In the genomic region with DNA sequence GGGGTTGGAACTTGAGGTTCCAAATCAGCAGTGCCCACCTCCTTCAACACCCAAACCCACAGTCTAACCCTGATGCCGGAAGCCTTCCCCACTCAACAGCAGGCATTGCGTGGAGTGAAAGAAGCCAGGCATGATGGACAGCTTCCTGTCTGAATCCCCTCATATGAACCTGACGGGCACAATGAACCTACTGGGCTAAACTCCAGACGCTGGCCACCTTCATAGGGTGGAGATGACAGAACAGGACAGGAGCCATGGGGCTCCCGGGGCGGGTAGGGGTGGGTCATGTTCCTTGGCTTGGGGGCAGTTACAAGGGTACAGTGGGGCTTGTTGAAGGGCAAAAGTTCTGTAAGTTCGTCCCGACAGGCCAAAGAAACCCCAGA, we compare ENCODE assay signal across 8 cellular contexts. TPM values are rescaled to one million over a fixed set of nuclear protein-coding genes. Genes with fewer than 3 reads are reported as not detected.
DNase-seq lines count a peak whose midpoint lies in the region; ATAC-seq, FAIRE-seq and TF ChIP-seq lines count a peak whose summit lies in the region.

No MANE protein-coding gene starts in this region.

- no peak for DNase-seq in activated CD4-positive, alpha-beta T cell treated with anti-CD3 and anti-CD28 coated beads, Interleukin-2, amount 10 ng/mL, durations not matched to agents 7 days and 5 days
- DNase-seq in activated CD4-positive, alpha-beta T cell treated with anti-CD3 and anti-CD28 coated beads, Interleukin-2, amount 50 U/mL, for 4 hours, result no peak
- no peak for DNase-seq in activated CD8-positive, alpha-beta T cell treated with anti-CD3 and anti-CD28 coated beads for 36 hours
- DNase-seq in kidney (no peak), testis (no peak), OCI-M2 (lab: John Stamatoyannopoulos, UW; ENCODE audit: unreplicated experiment) (no peak), COLO668 (lab: John Stamatoyannopoulos, UW; ENCODE audit: unreplicated experiment) (no peak), ureter (ENCODE audit: low spot score) (no peak)

- H3K27ac Mint-ChIP-seq in activated CD4-positive, alpha-beta T cell treated with anti-CD3 and anti-CD28 coated beads, Interleukin-2, amount 10 ng/mL, durations not matched to agents 7 days and 5 days, result peak overlapping the region; percentile 94
- peak overlapping the region; percentile 73 for H3K27ac Mint-ChIP-seq in activated CD8-positive, alpha-beta T cell treated with anti-CD3 and anti-CD28 coated beads for 36 hours

- intact Hi-C loops in activated CD8-positive, alpha-beta T cell treated with anti-CD3 and anti-CD28 coated beads for 36 hours (cut with micrococcal nuclease), result no loop called here
- intact Hi-C loops in kidney (cut with DNase I), result no loop called here
- intact Hi-C loops in testis (cut with DNase I; ENCODE audit: low total_unique reads), result no loop called here

- WGBS in testis, 2 donors, result 57 to 63% methylated on average over 8 of the region's 8 CpGs

- no peak for TF ChIP-seq CTCF in activated CD8-positive, alpha-beta T cell treated with anti-CD3 and anti-CD28 coated beads for 36 hours (IDR thresholded peaks at IDR 0.05)
- TF ChIP-seq CTCF in kidney (IDR thresholded peaks at IDR 0.05; ENCODE audit: borderline replicate concordance, extremely low read depth, insufficient read depth) (no peak), testis (IDR thresholded peaks at IDR 0.05) (no peak)

- peaks cover 37% of the 10 kb centered on the region for H3K4me1 Mint-ChIP-seq in activated CD4-positive, alpha-beta T cell treated with anti-CD3 and anti-CD28 coated beads, Interleukin-2, amount 10 ng/mL, durations not matched to agents 7 days and 5 days
- peaks cover 35% of the 10 kb centered on the region for H3K4me1 Mint-ChIP-seq in activated CD8-positive, alpha-beta T cell treated with anti-CD3 and anti-CD28 coated beads for 36 hours (ENCODE audit: low read depth)

- H3K4me1 ChIP-seq in kidney (ENCODE audit: control insufficient read depth in 1 of 2, insufficient read depth in 1 of 2, low read depth in 1 of 2, low read length in 2 of 2) (peaks cover 5 to 7% of the 10 kb centered on the region in 2 donors), testis (peaks cover 14% of the 10 kb centered on the region)

- ATAC-seq in activated CD8-positive, alpha-beta T cell treated with anti-CD3 and anti-CD28 coated beads for 36 hours, result no peak

- CTCF ChIA-PET in activated CD4-positive, alpha-beta T cell treated with anti-CD3 and anti-CD28 coated beads, Interleukin-2, amount 10 ng/mL, durations not matched to agents 7 days and 5 days (lab: Charles Lee), result interaction anchor here (0.6 to 1.9 kb wide), 2 partner anchors 35 to 380 kb away, joined by 4 to 5 read pairs; a partner anchor contains a TSS
- CTCF ChIA-PET in activated CD8-positive, alpha-beta T cell treated with anti-CD3 and anti-CD28 coated beads for 36 hours (lab: Charles Lee), result interaction anchor here (1.4 to 1.8 kb wide), 2 partner anchors 20 to 120 kb away, joined by 3 to 5 read pairs; no protein-coding TSS in a partner anchor

- H3K36me3 ChIP-seq in kidney (ENCODE audit: control insufficient read depth in 1 of 2, insufficient read depth in 2 of 2, low read length in 2 of 2) (peaks cover 2 to 9% of the 10 kb centered on the region in 2 donors), testis (ENCODE audit: low read depth, missing control alignments) (no peaks in the 10 kb centered on the region)

- FAIRE-seq in kidney (lab: Jason Lieb, UNC), result no peak

- TF ChIP-seq POLR2A in testis (IDR thresholded peaks at IDR 0.05), result no peak

- no peaks in the 10 kb centered on the region for H3K9me3 ChIP-seq in kidney (ENCODE audit: control insufficient read depth in 1 of 2, low read length in 2 of 2)
- H3K9me3 ChIP-seq in testis, result no peaks in the 10 kb centered on the region

- H3K27ac ChIP-seq in kidney (ENCODE audit: low read depth in 2 of 2, low read length in 2 of 2) (no peak overlapping the region), testis (peak overlapping the region in 1 of 2 donors; percentile 84)

- no peaks in the 10 kb centered on the region for H3K27me3 ChIP-seq in testis

- peaks cover 6% of the 10 kb centered on the region for H3K27me3 Mint-ChIP-seq in activated CD4-positive, alpha-beta T cell treated with anti-CD3 and anti-CD28 coated beads, Interleukin-2, amount 10 ng/mL, durations not matched to agents 7 days and 5 days
- H3K27me3 Mint-ChIP-seq in activated CD8-positive, alpha-beta T cell treated with anti-CD3 and anti-CD28 coated beads for 36 hours, result no peaks in the 10 kb centered on the region

- no peak overlapping the region for H3K9ac ChIP-seq in kidney (ENCODE audit: low read length in 2 of 2)

- POLR2A ChIA-PET in activated CD4-positive, alpha-beta T cell treated with anti-CD3 and anti-CD28 coated beads, Interleukin-2, amount 10 ng/mL, durations not matched to agents 7 days and 5 days (lab: Charles Lee), result no interaction called here
- POLR2A ChIA-PET in activated CD8-positive, alpha-beta T cell treated with anti-CD3 and anti-CD28 coated beads for 36 hours (lab: Charles Lee), result interaction anchor here (0.6 kb wide), 1 partner anchor 707 kb away, joined by 3 read pairs; no protein-coding TSS in a partner anchor

- peak overlapping the region; percentile 99 for H3K4me3 Mint-ChIP-seq in activated CD4-positive, alpha-beta T cell treated with anti-CD3 and anti-CD28 coated beads, Interleukin-2, amount 10 ng/mL, durations not matched to agents 7 days and 5 days
- peak overlapping the region; percentile 83 for H3K4me3 Mint-ChIP-seq in activated CD8-positive, alpha-beta T cell treated with anti-CD3 and anti-CD28 coated beads for 36 hours

- H3K9me3 Mint-ChIP-seq in activated CD4-positive, alpha-beta T cell treated with anti-CD3 and anti-CD28 coated beads, Interleukin-2, amount 10 ng/mL, durations not matched to agents 7 days and 5 days, result no peaks in the 10 kb centered on the region
- no peaks in the 10 kb centered on the region for H3K9me3 Mint-ChIP-seq in activated CD8-positive, alpha-beta T cell treated with anti-CD3 and anti-CD28 coated beads for 36 hours

- H3K36me3 Mint-ChIP-seq in activated CD4-positive, alpha-beta T cell treated with anti-CD3 and anti-CD28 coated beads, Interleukin-2, amount 10 ng/mL, durations not matched to agents 7 days and 5 days (ENCODE audit: low read depth), result peaks cover 33% of the 10 kb centered on the region
- H3K36me3 Mint-ChIP-seq in activated CD8-positive, alpha-beta T cell treated with anti-CD3 and anti-CD28 coated beads for 36 hours (ENCODE audit: low read depth), result peaks cover 27% of the 10 kb centered on the region

- H3K4me3 ChIP-seq in kidney (ENCODE audit: low read length in 2 of 2) (peak overlapping the region; percentile 52 to 86), testis (peak overlapping the region; percentile 92 to 93)

RNA-seq across cellular contexts. Expression of a gene that starts 0.5 kb away (rescaled TPM):
- total RNA-seq in activated CD4-positive, alpha-beta T cell treated with anti-CD3 and anti-CD28 coated beads, Interleukin-2, amount 10 ng/mL, durations not matched to agents 7 days and 5 days, result 10 to 100 TPM; 60.9 to 61.1 TPM
- total RNA-seq in activated CD8-positive, alpha-beta T cell treated with anti-CD3 and anti-CD28 coated beads for 36 hours, result 10 to 100 TPM; 68.2 to 71.8 TPM
- total RNA-seq in kidney (110 TPM), testis (10 to 100 TPM; 42.9 to 43.7 TPM), ureter (111 TPM)
- polyA plus RNA-seq in kidney (ENCODE audit: insufficient read depth, low read depth, low replicate concordance) (192 TPM), testis (ENCODE audit: insufficient read depth, low read depth, low replicate concordance) (278 TPM)
